ENCODE assay signal across 8 cellular contexts in the genomic region with DNA sequence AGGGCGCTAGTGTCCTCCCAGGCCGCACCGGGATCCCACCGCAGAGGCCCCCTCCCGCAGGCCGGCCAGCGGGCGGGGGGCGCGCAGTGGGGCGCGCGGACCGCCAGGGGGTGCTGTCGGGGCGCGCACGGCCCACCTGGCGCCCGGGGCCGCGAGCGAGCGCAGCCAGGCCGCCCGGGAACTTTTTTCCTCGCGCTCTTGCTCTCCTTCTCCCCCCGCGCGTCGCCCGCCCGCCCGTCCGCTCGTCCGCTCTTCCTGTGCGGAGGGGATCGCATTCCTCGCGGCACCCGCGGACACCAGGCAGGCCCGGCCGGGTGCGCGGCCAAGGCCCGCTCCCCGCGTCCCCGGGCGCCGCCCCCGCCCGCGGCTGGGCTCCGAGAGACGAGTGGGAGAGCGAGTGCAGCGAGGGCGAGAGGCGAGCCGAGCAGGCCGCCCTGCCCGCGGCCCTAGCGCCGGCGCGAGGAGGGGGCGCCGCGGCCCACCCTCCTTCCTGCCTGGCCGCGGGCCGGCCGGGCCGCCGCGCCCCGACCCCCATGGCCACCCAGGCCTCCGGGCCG. TPM values are rescaled to one million over a fixed set of nuclear protein-coding genes. Genes with fewer than 3 reads are reported as not detected.
A peak's percentile ranks its signal among the peaks of the same experiment; 100 is the strongest.
DNase-seq lines count a peak whose midpoint lies in the region; ATAC-seq and TF ChIP-seq lines count a peak whose summit lies in the region.

A gene with protein sequence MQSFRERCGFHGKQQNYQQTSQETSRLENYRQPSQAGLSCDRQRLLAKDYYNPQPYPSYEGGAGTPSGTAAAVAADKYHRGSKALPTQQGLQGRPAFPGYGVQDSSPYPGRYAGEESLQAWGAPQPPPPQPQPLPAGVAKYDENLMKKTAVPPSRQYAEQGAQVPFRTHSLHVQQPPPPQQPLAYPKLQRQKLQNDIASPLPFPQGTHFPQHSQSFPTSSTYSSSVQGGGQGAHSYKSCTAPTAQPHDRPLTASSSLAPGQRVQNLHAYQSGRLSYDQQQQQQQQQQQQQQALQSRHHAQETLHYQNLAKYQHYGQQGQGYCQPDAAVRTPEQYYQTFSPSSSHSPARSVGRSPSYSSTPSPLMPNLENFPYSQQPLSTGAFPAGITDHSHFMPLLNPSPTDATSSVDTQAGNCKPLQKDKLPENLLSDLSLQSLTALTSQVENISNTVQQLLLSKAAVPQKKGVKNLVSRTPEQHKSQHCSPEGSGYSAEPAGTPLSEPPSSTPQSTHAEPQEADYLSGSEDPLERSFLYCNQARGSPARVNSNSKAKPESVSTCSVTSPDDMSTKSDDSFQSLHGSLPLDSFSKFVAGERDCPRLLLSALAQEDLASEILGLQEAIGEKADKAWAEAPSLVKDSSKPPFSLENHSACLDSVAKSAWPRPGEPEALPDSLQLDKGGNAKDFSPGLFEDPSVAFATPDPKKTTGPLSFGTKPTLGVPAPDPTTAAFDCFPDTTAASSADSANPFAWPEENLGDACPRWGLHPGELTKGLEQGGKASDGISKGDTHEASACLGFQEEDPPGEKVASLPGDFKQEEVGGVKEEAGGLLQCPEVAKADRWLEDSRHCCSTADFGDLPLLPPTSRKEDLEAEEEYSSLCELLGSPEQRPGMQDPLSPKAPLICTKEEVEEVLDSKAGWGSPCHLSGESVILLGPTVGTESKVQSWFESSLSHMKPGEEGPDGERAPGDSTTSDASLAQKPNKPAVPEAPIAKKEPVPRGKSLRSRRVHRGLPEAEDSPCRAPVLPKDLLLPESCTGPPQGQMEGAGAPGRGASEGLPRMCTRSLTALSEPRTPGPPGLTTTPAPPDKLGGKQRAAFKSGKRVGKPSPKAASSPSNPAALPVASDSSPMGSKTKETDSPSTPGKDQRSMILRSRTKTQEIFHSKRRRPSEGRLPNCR (N-terminal part only) (plus strand): TSS at position 272 of the 557 bp plus-strand sequence. CDS start 111,491 bp downstream, outside the sequence.

- H3K27ac Mint-ChIP-seq in activated CD8-positive, alpha-beta T cell treated with anti-CD3 and anti-CD28 coated beads, Interleukin-2, amount 10 ng/mL, durations not matched to agents 7 days and 5 days: peak within 1 kb of the TSS; percentile 92

- POLR2A ChIA-PET in activated CD8-positive, alpha-beta T cell treated with anti-CD3 and anti-CD28 coated beads, Interleukin-2, amount 10 ng/mL, durations not matched to agents 7 days and 5 days (lab: Charles Lee): interaction anchor here (1.2 to 2.8 kb wide), 3 partner anchors 11 to 178 kb away, joined by 3 to 38 read pairs (median 4); no protein-coding TSS in a partner anchor

- peaks cover 48% of the 10 kb centered on the region for H3K4me1 Mint-ChIP-seq in activated CD8-positive, alpha-beta T cell treated with anti-CD3 and anti-CD28 coated beads, Interleukin-2, amount 10 ng/mL, durations not matched to agents 7 days and 5 days (ENCODE audit: low read depth)

- DNase-seq in AG09309 (ENCODE audit: low read depth) (no peak), NCI-H82 treated with DMSO at 0.1 percent for 48 hours (lab: John Stamatoyannopoulos, UW; ENCODE audit: unreplicated experiment) (peak; percentile 72), lung microvascular endothelial cell (ENCODE audit: low read depth in 2 of 2) (peak; percentile 90 to 93)
- DNase-seq in activated CD8-positive, alpha-beta T cell treated with anti-CD3 and anti-CD28 coated beads, Interleukin-2, amount 10 ng/mL, durations not matched to agents 7 days and 5 days: peak; percentile 76
- DNase-seq in effector memory CD4-positive, alpha-beta T cell: peak; percentile 49 to 58 (median 54)
- peak; percentile 34 to 58 (median 53) for DNase-seq in stimulated activated CD4-positive, alpha-beta T cell treated with anti-CD3 and anti-CD28 coated beads, TNF-alpha, amount 100 ng/mL, for 4 hours (ENCODE audit: low read depth in 3 of 3)

- H3K4me3 Mint-ChIP-seq in activated CD8-positive, alpha-beta T cell treated with anti-CD3 and anti-CD28 coated beads, Interleukin-2, amount 10 ng/mL, durations not matched to agents 7 days and 5 days: peak within 1 kb of the TSS; percentile 87

- H3K4me1 ChIP-seq in effector memory CD4-positive, alpha-beta T cell (ENCODE audit: control insufficient read depth, insufficient read depth, low read length, poor library complexity, severe bottlenecking): peaks cover 11% of the 10 kb centered on the region

- H3K4me3 ChIP-seq in AG09309 (ENCODE audit: control insufficient read depth, low read depth, low read length): peak within 1 kb of the TSS; percentile 75
- peak within 1 kb of the TSS; percentile 82 for H3K4me3 ChIP-seq in effector memory CD4-positive, alpha-beta T cell (ENCODE audit: insufficient read depth, low read depth, low read length, poor library complexity, severe bottlenecking)

- CTCF ChIA-PET in activated CD8-positive, alpha-beta T cell treated with anti-CD3 and anti-CD28 coated beads, Interleukin-2, amount 10 ng/mL, durations not matched to agents 7 days and 5 days (lab: Charles Lee): interaction anchor here (0.9 to 2.8 kb wide), 13 partner anchors 9 to 354 kb away, joined by 3 to 21 read pairs (median 9); no protein-coding TSS in a partner anchor

- H3K36me3 ChIP-seq in effector memory CD4-positive, alpha-beta T cell (ENCODE audit: control insufficient read depth, insufficient read depth, low read length): no peaks in the 10 kb centered on the region

- TF ChIP-seq CTCF in AG09309 (IDR thresholded peaks at IDR 0.05; ENCODE audit: control insufficient read depth, insufficient read depth, low read depth, low read length, missing control alignments): peak; percentile 13

- in situ Hi-C loops in GM18951 (cut with MboI; ENCODE audit: low sequenced_read_pairs, unreplicated experiment): no loop called here

- H3K36me3 Mint-ChIP-seq in activated CD8-positive, alpha-beta T cell treated with anti-CD3 and anti-CD28 coated beads, Interleukin-2, amount 10 ng/mL, durations not matched to agents 7 days and 5 days (ENCODE audit: low read depth): peaks cover 5% of the 10 kb centered on the region

- peaks cover 8% of the 10 kb centered on the region for H3K27me3 Mint-ChIP-seq in activated CD8-positive, alpha-beta T cell treated with anti-CD3 and anti-CD28 coated beads, Interleukin-2, amount 10 ng/mL, durations not matched to agents 7 days and 5 days (ENCODE audit: low read depth)

- peak; percentile 50 for ATAC-seq in HG03442 (IDR thresholded peaks at IDR 0.05; ENCODE audit: unreplicated experiment)
- ATAC-seq in activated CD8-positive, alpha-beta T cell treated with anti-CD3 and anti-CD28 coated beads, Interleukin-2, amount 10 ng/mL, durations not matched to agents 7 days and 5 days: peak; percentile 69

- H3K27ac ChIP-seq in effector memory CD4-positive, alpha-beta T cell (ENCODE audit: insufficient read depth, low read length, poor library complexity, severe bottlenecking): peak within 1 kb of the TSS; percentile 70

- H3K9me3 Mint-ChIP-seq in activated CD8-positive, alpha-beta T cell treated with anti-CD3 and anti-CD28 coated beads, Interleukin-2, amount 10 ng/mL, durations not matched to agents 7 days and 5 days (ENCODE audit: insufficient read depth): no peaks in the 10 kb centered on the region

- no peaks in the 10 kb centered on the region for H3K27me3 ChIP-seq in effector memory CD4-positive, alpha-beta T cell (replicated peaks; ENCODE audit: control insufficient read depth, insufficient read depth, low read length, poor library complexity, severe bottlenecking)

- no peaks in the 10 kb centered on the region for H3K9me3 ChIP-seq in effector memory CD4-positive, alpha-beta T cell (ENCODE audit: control insufficient read depth, low read length)

- peak; percentile 57 for TF ChIP-seq POLR2A in GM18951 (IDR thresholded peaks at IDR 0.05; ENCODE audit: extremely low read depth, insufficient read depth, insufficient read length)

RNA-seq across cellular contexts. Expression of the gene that starts here (rescaled TPM):
- 10 to 100 TPM; 24.4 to 24.6 TPM for total RNA-seq in activated CD8-positive, alpha-beta T cell treated with anti-CD3 and anti-CD28 coated beads, Interleukin-2, amount 10 ng/mL, durations not matched to agents 7 days and 5 days
- 5.0 and 5.8 TPM in 2 replicates for total RNA-seq in lung microvascular endothelial cell
